In the genomic region with DNA sequence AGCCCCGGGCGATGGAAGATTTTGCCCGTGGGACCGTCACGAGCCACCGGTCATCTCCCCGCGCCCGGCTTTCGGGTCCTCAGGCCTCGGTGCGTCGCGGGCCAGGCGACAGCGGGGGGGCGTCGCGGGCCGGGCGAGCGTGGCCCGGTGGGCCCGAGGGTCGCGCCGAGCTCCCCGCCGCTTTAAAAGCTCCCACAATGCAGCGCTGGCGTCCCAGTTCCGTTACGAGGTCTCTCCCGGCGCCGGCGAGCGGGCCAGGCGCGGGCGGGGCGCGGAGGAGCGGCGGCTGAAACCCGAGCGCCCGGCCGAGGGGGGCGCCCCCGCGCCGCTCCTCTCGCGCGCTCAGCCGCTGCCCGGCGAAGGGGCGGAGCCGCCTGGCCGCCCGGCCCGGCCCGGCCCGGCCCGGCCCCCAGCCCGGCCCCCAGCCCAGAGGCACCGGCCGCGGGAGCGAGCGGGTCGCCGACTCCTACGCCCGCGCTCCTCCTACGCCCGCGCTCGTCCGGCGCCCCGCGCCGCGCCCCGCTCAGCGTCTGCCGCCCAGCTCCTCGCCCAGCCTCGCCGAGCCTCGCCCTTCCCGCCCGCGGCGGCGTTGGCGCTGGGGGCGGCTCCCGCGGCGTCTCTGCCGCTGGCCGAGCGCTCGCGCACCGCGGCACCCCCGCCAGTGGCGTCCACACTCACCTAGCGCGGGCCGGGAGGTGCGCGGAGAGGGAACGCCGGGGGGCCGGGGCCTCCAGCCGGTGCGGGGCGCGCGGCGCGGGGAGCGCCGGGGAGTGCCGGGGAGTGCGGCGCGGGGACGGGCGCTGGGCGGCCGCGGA, we compare ENCODE assay signal across 9 cellular contexts. TPM values are rescaled to one million over a fixed set of nuclear protein-coding genes. Genes with fewer than 3 reads are reported as not detected.
A peak's percentile ranks its signal among the peaks of the same experiment; 100 is the strongest.
DNase-seq lines count a peak whose midpoint lies in the region; ATAC-seq and TF ChIP-seq lines count a peak whose summit lies in the region.
"Had no signal": no experiment of that assay in that cellular context is flagged by ENCODE, and none has a peak within 500 bp of the region (broad histone marks: within the 10 kb centered on the region; RNA-seq: fewer than 3 reads in every experiment).

TSS of gene RASSF8 (plus strand) at position 429 of the 815 bp plus-strand sequence. CDS start 96,662 bp downstream, outside the sequence.

- POLR2A ChIA-PET in Caco-2 (lab: Charles Lee): interaction anchor here (0.5 to 0.7 kb wide), 2 partner anchors 10 to 41 kb away, joined by 3 to 5 read pairs; no protein-coding TSS in a partner anchor

- in situ Hi-C loops in astrocyte of the spinal cord (cut with HindIII; ENCODE audit: low sequenced_read_pairs): no loop called here

- H3K4me1 ChIP-seq in Caco-2 (0 out of 2 replicates have a peak, but pooled peaks cover 6% of the 10 kb centered on the region), right cardiac atrium (ENCODE audit: control insufficient read depth, insufficient read depth, low read length) (peaks cover 3% of the 10 kb centered on the region)

- WGBS in right cardiac atrium: under 1% methylated on average over 131 of the region's 140 CpGs

- peaks cover 8% of the 10 kb centered on the region for H3K4me1 Mint-ChIP-seq in Caco-2 (ENCODE audit: low read depth, unreplicated experiment)

- peak in 1 of 2 experiments; percentile 40 for TF ChIP-seq CTCF in Caco-2 (IDR thresholded peaks at IDR 0.05; ENCODE audit: insufficient read depth in 1 of 2, low read depth in 1 of 2, low read length in 1 of 2, severe bottlenecking in 1 of 2, unreplicated experiment in 1 of 2)
- no peak for TF ChIP-seq CTCF in astrocyte of the spinal cord (IDR thresholded peaks at IDR 0.05; ENCODE audit: low read depth, low read length)

- H3K9me3 ChIP-seq in Caco-2 (no peaks in the 10 kb centered on the region), right cardiac atrium (ENCODE audit: control insufficient read depth, low read length) (no peaks in the 10 kb centered on the region)
- H3K9me3 ChIP-seq: neutrophil had no signal

- DNase-seq in Caco-2 (peak; percentile 65 to 93), GM19240 (ENCODE audit: insufficient read length, low spot score) (peak; percentile 47), NOMO-1 treated with DMSO at 0.1 percent for 48 hours (lab: John Stamatoyannopoulos, UW; ENCODE audit: unreplicated experiment) (peak; percentile 18), astrocyte of the spinal cord (ENCODE audit: low read depth, low spot score) (peak; percentile 77), right cardiac atrium (peak; percentile 82 to 94 (median 93)), posterior cingulate gyrus (peak; percentile 52 to 95 (median 65))
- DNase-seq in effector CD4-positive, alpha-beta T cell: no peak

- ATAC-seq in HG03196 (IDR thresholded peaks at IDR 0.05; ENCODE audit: unreplicated experiment) (peak; percentile 84), right cardiac atrium (peak; percentile 87 to 94)

- peak within 1 kb of the TSS; percentile 84 for H3K27ac Mint-ChIP-seq in Caco-2 (ENCODE audit: unreplicated experiment)

- peak within 1 kb of the TSS; percentile 96 for H3K27ac ChIP-seq in right cardiac atrium (ENCODE audit: low read length)
- H3K27ac ChIP-seq: neutrophil had no signal

- H3K36me3 Mint-ChIP-seq in Caco-2 (ENCODE audit: insufficient read depth, unreplicated experiment): peaks cover 19% of the 10 kb centered on the region

- intact Hi-C loops in Caco-2 (cut with micrococcal nuclease; ENCODE audit: unreplicated experiment): loop anchor here (2.0 to 5.0 kb wide), 3 partner anchors 38 to 81 kb away; no protein-coding TSS in a partner anchor
- intact Hi-C loops in right cardiac atrium (cut with DNase I): loop anchor here in 2 of 4 donors (5.0 to 10.0 kb wide), 2 partner anchors 64 to 374 kb away; no protein-coding TSS in a partner anchor
- intact Hi-C loops in posterior cingulate gyrus (cut with DNase I): no loop called here

- H3K27me3 ChIP-seq in Caco-2 (replicated peaks; ENCODE audit: control insufficient read depth, insufficient read depth, low read length) (no peaks in the 10 kb centered on the region), right cardiac atrium (ENCODE audit: control insufficient read depth, insufficient read depth) (no peaks in the 10 kb centered on the region)

- H3K4me3 ChIP-seq in Caco-2 (ENCODE audit: low read depth, low read length) (peak within 1 kb of the TSS; percentile 66), astrocyte of the spinal cord (ENCODE audit: low read depth, low read length) (peak within 1 kb of the TSS; percentile 90), right cardiac atrium (ENCODE audit: low read length) (peak within 1 kb of the TSS; percentile 93)

- H3K36me3 ChIP-seq in Caco-2 (ENCODE audit: control insufficient read depth, insufficient read depth, low read length): no peaks in the 10 kb centered on the region; the same call in 1 of the 2 replicates
- H3K36me3 ChIP-seq: neutrophil had no signal

- H3K27me3 Mint-ChIP-seq in Caco-2 (ENCODE audit: insufficient read depth, unreplicated experiment): no peaks in the 10 kb centered on the region

- peak within 1 kb of the TSS; percentile 89 for H3K4me3 Mint-ChIP-seq in Caco-2 (ENCODE audit: unreplicated experiment)

- no peaks in the 10 kb centered on the region for H3K9me3 Mint-ChIP-seq in Caco-2 (ENCODE audit: unreplicated experiment)

- no TSS peak for BruUV-seq in Caco-2 (replicated peaks; lab: Mats Ljungman, UMichigan)

- CTCF ChIA-PET in Caco-2 (lab: Charles Lee): interaction anchor here (1.0 to 1.1 kb wide), 2 partner anchors 15 to 187 kb away, joined by 3 read pairs; no protein-coding TSS in a partner anchor

RNA-seq across cellular contexts. Expression of gene RASSF8, which starts in this region (rescaled TPM):
- total RNA-seq in Caco-2 (2022) (140 and 143 TPM in 2 replicates), right cardiac atrium (10 to 100 TPM; 62.1 to 94.6 (median 79.5) TPM)
- polyA plus RNA-seq in right cardiac atrium: 13.0 TPM
